ENCODE assay signal across 29 cellular contexts in genomic region chr4:168129046-168129772, GRCh38. TPM values are rescaled to one million over a fixed set of nuclear protein-coding genes. Genes with fewer than 3 reads are reported as not detected.
DNase-seq lines count a peak whose midpoint lies in the region; ATAC-seq, FAIRE-seq and TF ChIP-seq lines count a peak whose summit lies in the region.
"Had no signal": no experiment of that assay in that cellular context is flagged by ENCODE, and none has a peak within 500 bp of the region (broad histone marks: within the 10 kb centered on the region; RNA-seq: fewer than 3 reads in every experiment).

No MANE protein-coding gene starts in this region.

- H3K27ac ChIP-seq in GM23248 (no peak overlapping the region), stomach (peak overlapping the region in 1 of 5 donors; percentile 59)
- H3K27ac ChIP-seq: SJSA1 had no signal

- H3K4me1 Mint-ChIP-seq in T-cell: no peaks in the 10 kb centered on the region
- H3K4me1 Mint-ChIP-seq: CD14-positive monocyte; CD8-positive, alpha-beta memory T cell had no signal

- no peaks in the 10 kb centered on the region for H3K9me2 ChIP-seq in GM23248 (ENCODE audit: insufficient read depth)

- no peak for TF ChIP-seq EP300 in stomach (IDR thresholded peaks at IDR 0.05)

- H3K4me1 ChIP-seq in GM23248 (ENCODE audit: insufficient read depth): peaks cover 8% of the 10 kb centered on the region; the same call in 1 of the 2 replicates
- peaks cover 6% of the 10 kb centered on the region for H3K4me1 ChIP-seq in neuron (ENCODE audit: insufficient read depth, low read length)
- peaks cover 8 to 21% (median 9%) of the 10 kb centered on the region in 4 donors for H3K4me1 ChIP-seq in stomach
- H3K4me1 ChIP-seq: BE2C had no signal

- no peak for TF ChIP-seq POLR2A in stomach (IDR thresholded peaks at IDR 0.05)

- ATAC-seq in GM21381 (IDR thresholded peaks at IDR 0.05; ENCODE audit: unreplicated experiment): no peak
- no peak for ATAC-seq in T-cell (replicated peaks in 1 of 4)
- ATAC-seq: GM23338, HepG2, K562 had no signal

- no peak for TF ChIP-seq CTCF in bronchial epithelial cell (IDR thresholded peaks at IDR 0.05; ENCODE audit: insufficient read depth, low read length, severe bottlenecking)
- TF ChIP-seq CTCF in stomach (IDR thresholded peaks at IDR 0.05): no peak

- H4K20me1 ChIP-seq in GM23248 (ENCODE audit: insufficient read depth): no peaks in the 10 kb centered on the region

- H3K9ac ChIP-seq in GM23248: no peak overlapping the region

- H3K27me3 ChIP-seq in GM23248 (replicated peaks; ENCODE audit: insufficient read depth) (no peaks in the 10 kb centered on the region), bronchial epithelial cell (ENCODE audit: control insufficient read depth, insufficient read depth, low read length) (no peaks in the 10 kb centered on the region), neuron (ENCODE audit: insufficient read depth, low read length) (no peaks in the 10 kb centered on the region), stomach (no peaks in the 10 kb centered on the region)
- H3K27me3 ChIP-seq: BE2C, SJSA1 had no signal

- no peaks in the 10 kb centered on the region for H3K9me3 Mint-ChIP-seq in T-cell
- H3K9me3 Mint-ChIP-seq: GM23338; T-helper 1 cell treated with Interleukin-12 subunit alpha and Interleukin-12 subunit beta and Interleukin-4 antibody, amounts not matched to agents 30 μg/mL and 1 μg/mL, for 36 hours had no signal

- peaks cover 3 to 11% of the 10 kb centered on the region in 2 donors for H3K27me3 Mint-ChIP-seq in T-cell

- no peak for DNase-seq in GM23248
- peak; percentile 29 to 59 for DNase-seq in NCI-H526 (lab: John Stamatoyannopoulos, UW)
- peak; percentile 15 for DNase-seq in bronchial epithelial cell (ENCODE audit: low read depth)
- DNase-seq in COR-L47 (lab: John Stamatoyannopoulos, UW): no peak
- DNase-seq in stomach: no peak
- DNase-seq in T-cell: no peak
- DNase-seq: BE2C; CD8-positive, alpha-beta memory T cell; DMS153; HCEC 1CT; Kasumi-1; NCI-H1092 treated with DMSO at 0.1 percent for 48 hours; NCI-H1436; NCI-H187; NCI-H2107; NCI-H446; NCI-H524 treated with DMSO at 0.1 percent for 48 hours; Right ventricle myocardium superior; RPMI8226 had no signal

- no peak for FAIRE-seq in bronchial epithelial cell (lab: Jason Lieb, UNC)
- FAIRE-seq: GM18507, HepG2, K562 had no signal

- H3K4me3 Mint-ChIP-seq in T-cell: no peak overlapping the region
- H3K4me3 Mint-ChIP-seq: CD14-positive monocyte; CD8-positive, alpha-beta memory T cell; GM23338; T-helper 1 cell treated with Interleukin-12 subunit alpha and Interleukin-12 subunit beta and Interleukin-4 antibody, amounts not matched to agents 30 μg/mL and 1 μg/mL, for 36 hours had no signal

- in situ Hi-C loops in GM23248 (cut with MboI): no loop called here

- 47% methylated on average over 6 of the region's 6 CpGs for WGBS in GM23248 (ENCODE audit: low coverage in 1 of 2, low lambda C conversion rate in 2 of 2, missing lambda C conversion rate in 2 of 2), 2 experiments
- 40 to 49% (median 41%) methylated on average over 6 of the region's 6 CpGs for WGBS in stomach, 5 donors

- CTCF ChIA-PET in T-cell (lab: Charles Lee): no interaction called here

- H2AFZ ChIP-seq in GM23248 (0 out of 2 replicates have a peak overlapping the region, but pooled peaks have one; percentile 30), neuron (ENCODE audit: low read depth, low read length) (peak overlapping the region; percentile 13)
- H2AFZ ChIP-seq: GM23338 had no signal

- peaks cover 16% of the 10 kb centered on the region; the same call in 1 of the 2 replicates for H3F3A ChIP-seq in GM23248 (ENCODE audit: insufficient read depth)

- H3K27ac Mint-ChIP-seq in T-cell: no peak overlapping the region
- H3K27ac Mint-ChIP-seq: CD14-positive monocyte; CD8-positive, alpha-beta memory T cell; GM23338; T-helper 1 cell treated with Interleukin-12 subunit alpha and Interleukin-12 subunit beta and Interleukin-4 antibody, amounts not matched to agents 30 μg/mL and 1 μg/mL, for 36 hours had no signal

- no peak overlapping the region for H3K4me2 ChIP-seq in GM23248 (ENCODE audit: unreplicated experiment)
- H3K4me2 ChIP-seq: GM23338 had no signal

- POLR2A ChIA-PET in T-cell (lab: Charles Lee): no interaction called here

- no peak overlapping the region for H3K4me3 ChIP-seq in GM23248
- H3K4me3 ChIP-seq in bronchial epithelial cell (ENCODE audit: low read depth, low read length): no peak overlapping the region
- H3K4me3 ChIP-seq in neuron (ENCODE audit: low read length): no peak overlapping the region
- no peak overlapping the region for H3K4me3 ChIP-seq in stomach
- H3K4me3 ChIP-seq: GM23338, K562, SJSA1 had no signal

- H3K36me3 Mint-ChIP-seq in T-cell: no peaks in the 10 kb centered on the region
- H3K36me3 Mint-ChIP-seq: CD14-positive monocyte; CD8-positive, alpha-beta memory T cell had no signal

- intact Hi-C loops in stomach (cut with DNase I; ENCODE audit: low total_unique reads): no loop called here

- H3K36me3 ChIP-seq in GM23248 (ENCODE audit: low read depth): no peaks in the 10 kb centered on the region
- H3K36me3 ChIP-seq in bronchial epithelial cell (ENCODE audit: control insufficient read depth, insufficient read depth, low read length): no peaks in the 10 kb centered on the region
- no peaks in the 10 kb centered on the region for H3K36me3 ChIP-seq in neuron (ENCODE audit: insufficient read depth, low read length)
- no peaks in the 10 kb centered on the region for H3K36me3 ChIP-seq in stomach
- H3K36me3 ChIP-seq: BE2C, SJSA1 had no signal

- no peaks in the 10 kb centered on the region for H3K79me2 ChIP-seq in GM23248 (ENCODE audit: insufficient read depth)

- no peaks in the 10 kb centered on the region for H3K9me3 ChIP-seq in GM23248 (ENCODE audit: low read depth)
- H3K9me3 ChIP-seq in neuron (ENCODE audit: low read length): no peaks in the 10 kb centered on the region
- H3K9me3 ChIP-seq in stomach: no peaks in the 10 kb centered on the region
- H3K9me3 ChIP-seq: BE2C, SJSA1 had no signal

RNA-seq across cellular contexts. Expression of gene ANXA10, which starts 36.9 kb away (rescaled TPM):
- total RNA-seq in GM23248 (2014; rRNA removed; shearing (Covaris generic)): 0.22 TPM in 1 of 2 replicates, not detected in the other
- 0.27 and 0.44 TPM in 2 replicates for polyA plus RNA-seq in GM23248 (2016; fragmentation: Nextera tagmentation; extraction: Ambion mirVana)
- total RNA-seq in bronchial epithelial cell: 0.79 TPM in 1 of 2 replicates, not detected in the other
- total RNA-seq in stomach: 100 to 1,000 TPM in 3 of 5 donors, 10 to 100 TPM in 1, not detected in 1; 49.6 to 721 (median 223) TPM
- polyA plus RNA-seq in stomach: 100 to 1,000 TPM in 2 of 3 donors, 10 to 100 TPM in 1; 58.2 to 669 (median 368) TPM
- total RNA-seq in T-cell: not detected
- total RNA-seq: A673; CD8-positive, alpha-beta memory T cell; GM23338; HepG2; K562; Right ventricle myocardium superior had no signal
- polyA plus RNA-seq: CD14-positive monocyte; CD8-positive, alpha-beta memory T cell; GM23338; K562 had no signal

Comparison
In these comparisons a context has a peak if more than half of its experiments do, and no peak if none do; other contexts are left out.
1. DNase-seq: peak in NCI-H526 (2 of 2) and bronchial epithelial cell (single experiment); none in GM23248 (single experiment), COR-L47 (single experiment), stomach (single experiment) and T-cell (0 of 34).